ENCODE assay signal across 13 cellular contexts in genomic region chr4:19694829-19695228, GRCh38.
"Had no signal": no experiment of that assay in that cellular context is flagged by ENCODE, and none has a peak within 500 bp of the region (broad histone marks: within the 10 kb centered on the region; RNA-seq: fewer than 3 reads in every experiment).

No MANE protein-coding gene starts in this region.

- H3K9me3 ChIP-seq: thyroid gland had no signal

- H3K4me1 ChIP-seq: parathyroid adenoma had no signal

- H3K4me3 ChIP-seq: coronary artery, lung, thyroid gland had no signal

- H3K36me3 ChIP-seq: thyroid gland, WERI-Rb-1 had no signal

- H3K9ac ChIP-seq: parathyroid adenoma had no signal

- H3K27ac ChIP-seq: epithelial cell of prostate, parathyroid adenoma, thyroid gland, WERI-Rb-1 had no signal

- H3K27me3 ChIP-seq: thyroid gland had no signal

- DNase-seq: activated CD4-positive, alpha-beta T cell treated with anti-CD3 and anti-CD28 coated beads for 4 hours; activated CD8-positive, alpha-beta memory T cell treated with anti-CD3 and anti-CD28 coated beads, Interleukin-2, amount 50 U/mL, for 48 hours; activated CD8-positive, alpha-beta T cell treated with anti-CD3 and anti-CD28 coated beads, Interleukin-2, amount 10 ng/mL, durations not matched to agents 7 days and 5 days; activated naive CD4-positive, alpha-beta T cell treated with anti-CD3 and anti-CD28 coated beads, Interleukin-2, amount 10 ng/mL, durations not matched to agents 7 days and 5 days; effector CD4-positive, alpha-beta T cell; small intestine; T-helper 9 cell; thyroid gland; WERI-Rb-1 had no signal

- ATAC-seq: activated CD8-positive, alpha-beta T cell treated with anti-CD3 and anti-CD28 coated beads, Interleukin-2, amount 10 ng/mL, durations not matched to agents 7 days and 5 days had no signal
